ENCODE assay signal across 21 cellular contexts in genomic region chr4:171524913-171525312, GRCh38.
"Had no signal": no experiment of that assay in that cellular context is flagged by ENCODE, and none has a peak within 500 bp of the region (broad histone marks: within the 10 kb centered on the region; RNA-seq: fewer than 3 reads in every experiment).

No MANE protein-coding gene starts in this region.

- H3K27me3 ChIP-seq: MG63 had no signal

- H3K9me3 ChIP-seq: MG63 had no signal

- H3K27ac ChIP-seq: RWPE1 had no signal

- H3K36me3 ChIP-seq: MG63 had no signal

- H3K4me3 ChIP-seq: MG63 had no signal

- ATAC-seq: HepG2, Panc1, SK-N-SH treated with all-trans-retinoic acid at 6 μM for 48 hours had no signal

- DNase-seq: IMR-90, Karpas-422, KG1, MG63, NCI-H1092, NCI-H1105 treated with DMSO at 0.1 percent for 48 hours, NCI-H1417 treated with DMSO at 0.1 percent for 48 hours, NCI-H146, NCI-H1694 treated with DMSO at 0.1 percent for 48 hours, NCI-H1930, NCI-H2081, NCI-H2107, NCI-H2227 treated with DMSO at 0.1 percent for 48 hours, NCI-H524, NCI-H526 treated with DMSO at 0.1 percent for 48 hours, NCI-H774, SHP77 had no signal
